ENCODE assay signal across 19 cellular contexts in the genomic region with DNA sequence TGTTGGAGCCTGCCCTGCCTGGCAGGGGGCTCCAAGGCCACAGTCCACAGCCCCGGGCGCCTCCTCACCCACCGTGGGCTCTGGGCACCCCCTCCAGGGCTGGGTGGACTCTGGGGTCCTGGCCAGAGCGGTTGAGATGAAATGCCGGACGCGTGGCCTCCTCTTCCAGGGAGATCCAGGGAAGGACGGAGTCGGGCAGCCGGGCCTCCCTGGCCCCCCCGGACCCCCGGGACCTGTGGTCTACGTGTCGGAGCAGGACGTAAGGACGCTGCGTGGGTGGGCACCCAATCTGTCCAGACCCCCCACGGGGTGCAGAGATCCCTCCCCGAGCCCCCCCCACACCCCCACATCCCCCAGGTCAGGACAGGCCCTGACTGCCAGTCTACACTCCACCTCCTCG. TPM values are rescaled to one million over a fixed set of nuclear protein-coding genes. Genes with fewer than 3 reads are reported as not detected.
A peak's percentile ranks its signal among the peaks of the same experiment; 100 is the strongest.
DNase-seq lines count a peak whose midpoint lies in the region; ATAC-seq and TF ChIP-seq lines count a peak whose summit lies in the region.
"Had no signal": no experiment of that assay in that cellular context is flagged by ENCODE, and none has a peak within 500 bp of the region (broad histone marks: within the 10 kb centered on the region; RNA-seq: fewer than 3 reads in every experiment).

No MANE protein-coding gene starts in this region.

- H2AFZ ChIP-seq in neuronal stem cell (ENCODE audit: low read length) = no peak overlapping the region

- H3K4ac ChIP-seq in neuronal stem cell (ENCODE audit: low read length) = no peak overlapping the region

- H3K36me3 Mint-ChIP-seq in activated T-cell treated with anti-CD3 and anti-CD28 coated beads, Interleukin-2, amount 50 U/mL, for 72 hours (ENCODE audit: insufficient read depth in 2 of 2) = no peaks in the 10 kb centered on the region

- POLR2A ChIA-PET in HEK293 (lab: Yijun Ruan, JAX) (no interaction called here), Panc1 (lab: Charles Lee) (no interaction called here)

- intact Hi-C loops in Panc1 (cut with micrococcal nuclease; ENCODE audit: unreplicated experiment) = no loop called here
- intact Hi-C loops in esophagus muscularis mucosa (cut with DNase I) = no loop called here

- no peak overlapping the region for H2BK120ac ChIP-seq in neuronal stem cell (ENCODE audit: low read depth, low read length)

- H2BK5ac ChIP-seq in neuronal stem cell (ENCODE audit: low read length) = no peak overlapping the region

- CTCF ChIA-PET in HEK293 (lab: Yijun Ruan, JAX) = no interaction called here
- CTCF ChIA-PET in Panc1 (lab: Charles Lee) = no interaction called here

- H3K27ac Mint-ChIP-seq in activated T-cell treated with anti-CD3 and anti-CD28 coated beads, Interleukin-2, amount 50 U/mL, for 72 hours = no peak overlapping the region
- H3K27ac Mint-ChIP-seq: B cell; CD4-positive, alpha-beta T cell; CD8-positive, alpha-beta T cell had no signal

- H3K4me2 ChIP-seq in BLaER1 (peak overlapping the region; percentile 71), neuronal stem cell (ENCODE audit: insufficient read depth, low read length, poor library complexity, severe bottlenecking) (no peak overlapping the region)
- H3K4me2 ChIP-seq: A549 had no signal

- H3K9me3 ChIP-seq in BLaER1 = no peaks in the 10 kb centered on the region
- no peaks in the 10 kb centered on the region for H3K9me3 ChIP-seq in HEK293 (ENCODE audit: control insufficient read depth, insufficient read depth, low read depth, low read length)
- H3K9me3 ChIP-seq in Panc1 (ENCODE audit: control insufficient read depth, insufficient read depth, low read depth, low read length) = no peaks in the 10 kb centered on the region
- peaks cover 0 to 1% of the 10 kb centered on the region in 2 donors for H3K9me3 ChIP-seq in neuronal stem cell (replicated peaks in 1 of 2; ENCODE audit: control insufficient read depth in 2 of 2, insufficient read depth in 1 of 2, low read depth in 1 of 2, low read length in 2 of 2)
- H3K9me3 ChIP-seq in esophagus muscularis mucosa = no peaks in the 10 kb centered on the region
- H3K9me3 ChIP-seq: A549, Caco-2 had no signal

- no CpG with 5 or more reads among the region's 20 CpGs for WGBS in neuronal stem cell (ENCODE audit: extremely low coverage in 2 of 2, insufficient read length in 2 of 2, insufficient replicate concordance in 1 of 2), 2 donors
- 97% methylated on average over 7 of the region's 20 CpGs for WGBS in esophagus muscularis mucosa

- TF ChIP-seq CTCF in HEK293 (tag by site-specific recombination; IDR thresholded peaks at IDR 0.05) (no peak), Panc1 (IDR thresholded peaks at IDR 0.05) (no peak), esophagus muscularis mucosa (IDR thresholded peaks at IDR 0.05) (no peak)

- H2BK12ac ChIP-seq in neuronal stem cell (ENCODE audit: low read length) = no peak overlapping the region

- peak overlapping the region; percentile 64 for H3K18ac ChIP-seq in neuronal stem cell (ENCODE audit: low read length)

- H4K91ac ChIP-seq in neuronal stem cell (ENCODE audit: low read depth, low read length, poor library complexity) = no peak overlapping the region

- no peaks in the 10 kb centered on the region for H3K27me3 ChIP-seq in BLaER1
- no peaks in the 10 kb centered on the region for H3K27me3 ChIP-seq in Panc1 (ENCODE audit: control insufficient read depth, insufficient read depth, low read length)
- peaks cover 0 to 27% (median 0%) of the 10 kb centered on the region in 3 experiments for H3K27me3 ChIP-seq in neuronal stem cell (ENCODE audit: control insufficient read depth in 3 of 3, insufficient read depth in 3 of 3, low read depth in 1 of 3, low read length in 3 of 3)
- no peaks in the 10 kb centered on the region for H3K27me3 ChIP-seq in esophagus muscularis mucosa

- no peak overlapping the region for H3K4me3 Mint-ChIP-seq in activated T-cell treated with anti-CD3 and anti-CD28 coated beads, Interleukin-2, amount 50 U/mL, for 72 hours
- H3K4me3 Mint-ChIP-seq: B cell; CD4-positive, alpha-beta T cell; CD8-positive, alpha-beta T cell had no signal

- no peak for TF ChIP-seq EP300 in esophagus muscularis mucosa (IDR thresholded peaks at IDR 0.05)

- no TSS peak for BruUV-seq in Panc1 (replicated peaks; lab: Mats Ljungman, UMichigan)

- no peaks in the 10 kb centered on the region for H3K9me3 Mint-ChIP-seq in activated T-cell treated with anti-CD3 and anti-CD28 coated beads, Interleukin-2, amount 50 U/mL, for 72 hours
- H3K9me3 Mint-ChIP-seq: CD4-positive, alpha-beta T cell; CD8-positive, alpha-beta T cell had no signal

- H3K27ac ChIP-seq in BLaER1 (peak overlapping the region; percentile 72), HEK293 (ENCODE audit: extremely low read depth, low read depth, low read length) (no peak overlapping the region), Panc1 (ENCODE audit: low read length) (peak overlapping the region; percentile 54; the same call in 1 of the 2 replicates), neuronal stem cell (replicated peaks; ENCODE audit: low read length) (no peak overlapping the region), esophagus muscularis mucosa (replicated peaks in 1 of 4) (no peak overlapping the region)
- H3K27ac ChIP-seq: 22Rv1, C4-2B had no signal

- in situ Hi-C loops in Panc1 (cut with HindIII; ENCODE audit: low pct_unique_long_range_greater_than_20kb, low sequenced_read_pairs) = no loop called here

- H3K4me1 Mint-ChIP-seq in activated T-cell treated with anti-CD3 and anti-CD28 coated beads, Interleukin-2, amount 50 U/mL, for 72 hours (ENCODE audit: low read depth) = no peaks in the 10 kb centered on the region
- H3K4me1 Mint-ChIP-seq: B cell had no signal

- peak overlapping the region; percentile 63 for H3K9ac ChIP-seq in BLaER1
- peak overlapping the region; percentile 3 for H3K9ac ChIP-seq in neuronal stem cell (ENCODE audit: low read depth, low read length, poor library complexity)

- DNase-seq in Panc1 (ENCODE audit: low read depth, low spot score) (no peak), neuronal stem cell (ENCODE audit: low spot score) (no peak), esophagus muscularis mucosa (ENCODE audit: extremely low spot score) (no peak), HCEC 1CT (no peak), NCI-H1694 treated with DMSO at 0.1 percent for 48 hours (lab: John Stamatoyannopoulos, UW) (no peak)
- DNase-seq in activated T-cell treated with anti-CD3 and anti-CD28 coated beads, Interleukin-2, amount 50 U/mL, for 72 hours = no peak
- DNase-seq: AML-193; Caco-2; Calu3; CD4-positive, alpha-beta T cell; CD8-positive, alpha-beta T cell; DMS79 treated with DMSO at 0.1 percent for 48 hours; GF-D8 had no signal

- ATAC-seq in Panc1 = no peak
- no peak for ATAC-seq in activated T-cell treated with anti-CD3 and anti-CD28 coated beads, Interleukin-2, amount 50 U/mL, for 72 hours (replicated peaks in 1 of 2)
- ATAC-seq: A549; CD8-positive, alpha-beta T cell had no signal

- H2BK15ac ChIP-seq in neuronal stem cell (ENCODE audit: low read length) = no peak overlapping the region

- H3K79me1 ChIP-seq in neuronal stem cell (ENCODE audit: low read depth, low read length) = no peaks in the 10 kb centered on the region

- no peaks in the 10 kb centered on the region for H4K20me1 ChIP-seq in BLaER1

- H3K4me1 ChIP-seq in BLaER1 (peaks cover 59% of the 10 kb centered on the region), HEK293 (ENCODE audit: control insufficient read depth, insufficient read depth, low read length) (peaks cover 4% of the 10 kb centered on the region; the same call in 1 of the 2 replicates), Panc1 (ENCODE audit: control insufficient read depth, insufficient read depth, low read length) (peaks cover 26% of the 10 kb centered on the region), neuronal stem cell (ENCODE audit: control insufficient read depth in 2 of 2, insufficient read depth in 1 of 2, low read depth in 1 of 2, low read length in 2 of 2) (peaks cover 9 to 16% of the 10 kb centered on the region in 2 donors), esophagus muscularis mucosa (no peaks in the 10 kb centered on the region)
- H3K4me1 ChIP-seq: A549, Caco-2 had no signal

- no peak overlapping the region for H4K8ac ChIP-seq in neuronal stem cell (ENCODE audit: low read depth, low read length)

- no peaks in the 10 kb centered on the region for H3K27me3 Mint-ChIP-seq in activated T-cell treated with anti-CD3 and anti-CD28 coated beads, Interleukin-2, amount 50 U/mL, for 72 hours (ENCODE audit: low read depth)
- H3K27me3 Mint-ChIP-seq: B cell; CD4-positive, alpha-beta T cell had no signal

- H3K4me3 ChIP-seq in BLaER1 (no peak overlapping the region), HEK293 (ENCODE audit: low read depth, low read length) (no peak overlapping the region), Panc1 (ENCODE audit: low read depth in 2 of 2, low read length in 2 of 2) (no peak overlapping the region), neuronal stem cell (ENCODE audit: low read length in 2 of 2) (no peak overlapping the region), esophagus muscularis mucosa (no peak overlapping the region)
- H3K4me3 ChIP-seq: A549 had no signal

- H3K36me3 ChIP-seq in BLaER1 (no peaks in the 10 kb centered on the region), HEK293 (ENCODE audit: control insufficient read depth in 2 of 2, insufficient read depth in 1 of 2, low read length in 2 of 2) (peaks cover 0 to 16% of the 10 kb centered on the region in 2 experiments; a peak in 1 of 3 replicates), Panc1 (ENCODE audit: control insufficient read depth, insufficient read depth, low read length) (no peaks in the 10 kb centered on the region; the same call in 1 of the 2 replicates), neuronal stem cell (replicated peaks in 1 of 2; ENCODE audit: control insufficient read depth in 2 of 2, insufficient read depth in 2 of 2, low read length in 2 of 2) (peaks cover 0 to 6% of the 10 kb centered on the region in 2 donors), esophagus muscularis mucosa (peaks cover 8 to 80% (median 58%) of the 10 kb centered on the region in 4 donors)

- H2AK5ac ChIP-seq in neuronal stem cell (ENCODE audit: low read depth, low read length) = no peak overlapping the region

- H3K23ac ChIP-seq in neuronal stem cell (ENCODE audit: low read depth, low read length, poor library complexity) = no peak overlapping the region

- no peak overlapping the region for H3K14ac ChIP-seq in neuronal stem cell (ENCODE audit: low read length)

- no peak for TF ChIP-seq POLR2A in esophagus muscularis mucosa (IDR thresholded peaks at IDR 0.05; ENCODE audit: low read depth)

TF ChIP-seq in HEK293, 187 proteins besides CTCF, POLR2A, EP300 and RAD21:
- TF ChIP-seq GLIS2 (tag by site-specific recombination; IDR thresholded peaks at IDR 0.05) (0 out of 2 replicates have a peak, but pooled peaks have one; percentile 19), GLI4 (tag by site-specific recombination; IDR thresholded peaks at IDR 0.05) (no peak)

RNA-seq across cellular contexts. Expression of a gene that starts 51.2 kb away (rescaled TPM):
- 24.5 TPM for total RNA-seq in Panc1 (2021; ENCODE audit: unreplicated experiment)
- polyA plus RNA-seq in Panc1 (2012; ENCODE audit: insufficient read length) = 43.5 TPM
- polyA plus RNA-seq in neuronal stem cell (2013, experiment 1 of 2) = 16.6 TPM
- polyA plus RNA-seq in neuronal stem cell (2013, experiment 2 of 2) = 16.2 TPM
- 10 to 100 TPM; 30.4 to 40.1 TPM for total RNA-seq in activated T-cell treated with anti-CD3 and anti-CD28 coated beads, Interleukin-2, amount 50 U/mL, for 72 hours
- 10 to 100 TPM in 1 of 4 donors, 1 to 10 TPM in 3; 2.8 to 10.0 (median 6.6) TPM for total RNA-seq in esophagus muscularis mucosa

Comparison
In these comparisons a context has a peak if more than half of its experiments do, and no peak if none do; other contexts are left out.
1. H3K27ac ChIP-seq: peak in BLaER1 (single experiment) and Panc1 (single experiment); none in HEK293 (single experiment), neuronal stem cell (single experiment) and esophagus muscularis mucosa (0 of 4).